8 cellular contexts compared by ENCODE assay signal in the genomic region with DNA sequence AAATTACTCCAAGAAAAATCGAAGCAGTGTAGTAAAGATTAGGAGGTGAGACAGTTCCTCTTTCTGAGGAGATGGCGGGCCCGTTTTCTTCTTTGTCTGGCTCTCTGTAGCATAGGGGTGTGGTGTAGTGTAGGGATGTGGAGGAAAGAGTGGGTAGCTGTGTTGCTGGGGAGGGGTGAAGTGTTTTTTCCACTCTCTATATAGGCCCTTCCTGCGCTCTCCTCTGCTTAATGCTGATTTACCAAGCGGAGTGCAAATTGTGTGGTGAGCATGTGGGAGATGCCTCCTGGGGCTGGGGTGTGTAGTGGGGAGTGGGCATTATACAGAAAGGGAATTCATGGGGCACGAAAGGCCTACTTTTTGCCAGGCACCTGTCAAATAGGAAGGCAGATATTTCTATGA.
DNase-seq lines count a peak whose midpoint lies in the region; ATAC-seq and TF ChIP-seq lines count a peak whose summit lies in the region.

No MANE protein-coding gene starts in this region.

- peak overlapping the region; percentile 87 to 96 (median 90) for H3K4me3 Mint-ChIP-seq in CD4-positive, CD25-positive, alpha-beta regulatory T cell
- peak overlapping the region; percentile 95 for H3K4me3 Mint-ChIP-seq in memory B cell

- peaks cover 0 to 2% (median 0%) of the 10 kb centered on the region in 7 donors for H3K9me3 Mint-ChIP-seq in CD4-positive, CD25-positive, alpha-beta regulatory T cell
- H3K9me3 Mint-ChIP-seq in memory B cell, result no peaks in the 10 kb centered on the region

- H3K27ac Mint-ChIP-seq in CD4-positive, CD25-positive, alpha-beta regulatory T cell, result peak overlapping the region; percentile 84 to 99 (median 95)
- peak overlapping the region; percentile 97 for H3K27ac Mint-ChIP-seq in memory B cell

- no peak for TF ChIP-seq CTCF in tibial artery (IDR thresholded peaks at IDR 0.05)
- no peak for TF ChIP-seq CTCF in upper lobe of left lung (IDR thresholded peaks at IDR 0.05)

- ATAC-seq in CD4-positive, CD25-positive, alpha-beta regulatory T cell (ENCODE audit: low read depth in 2 of 2), result peak; percentile 15 to 19
- ATAC-seq in GM21825 (IDR thresholded peaks at IDR 0.05; ENCODE audit: unreplicated experiment) (peak; percentile 29), memory B cell (ENCODE audit: low read depth) (peak; percentile 45), upper lobe of left lung (ENCODE audit: low FRiP score in 2 of 2) (no peak), GM21526 (IDR thresholded peaks at IDR 0.05; ENCODE audit: low FRiP score, unreplicated experiment) (no peak)

- WGBS in upper lobe of left lung, 2 donors, result 75 to 78% methylated on average over 6 of the region's 6 CpGs

- H3K27me3 Mint-ChIP-seq in CD4-positive, CD25-positive, alpha-beta regulatory T cell, result no peaks in the 10 kb centered on the region
- no peaks in the 10 kb centered on the region for H3K27me3 Mint-ChIP-seq in memory B cell

- H3K4me1 ChIP-seq in CD4-positive, CD25-positive, alpha-beta regulatory T cell (ENCODE audit: control insufficient read depth, insufficient read depth, low read length, poor library complexity, severe bottlenecking), result peaks cover 68% of the 10 kb centered on the region
- H3K4me1 ChIP-seq in tibial artery, result peaks cover 0 to 8% (median 0%) of the 10 kb centered on the region in 4 donors
- H3K4me1 ChIP-seq in upper lobe of left lung, result peaks cover 8 to 13% (median 11%) of the 10 kb centered on the region in 4 donors

- intact Hi-C loops in tibial artery (cut with DNase I; ENCODE audit: low total_unique reads), result no loop called here

- TF ChIP-seq POLR2A in upper lobe of left lung (IDR thresholded peaks at IDR 0.05), result no peak

- peaks cover 38% of the 10 kb centered on the region for H3K36me3 Mint-ChIP-seq in CD4-positive, CD25-positive, alpha-beta regulatory T cell
- H3K36me3 Mint-ChIP-seq in memory B cell, result peaks cover 26% of the 10 kb centered on the region

- DNase-seq in CD4-positive, CD25-positive, alpha-beta regulatory T cell, result peak in 2 of 3 donors; percentile 39 to 86
- DNase-seq in activated CD4-positive, alpha-beta T cell treated with anti-CD3 and anti-CD28 coated beads for 1 hour, result peak; percentile 42
- DNase-seq in memory B cell (ENCODE audit: low spot score in 2 of 2) (no peak), tibial artery (no peak), upper lobe of left lung (no peak), MG63 (no peak)

- no peaks in the 10 kb centered on the region for H3K36me3 ChIP-seq in CD4-positive, CD25-positive, alpha-beta regulatory T cell (ENCODE audit: control insufficient read depth, insufficient read depth, low read length)
- H3K36me3 ChIP-seq in tibial artery, result no peaks in the 10 kb centered on the region
- no peaks in the 10 kb centered on the region for H3K36me3 ChIP-seq in upper lobe of left lung
- no peaks in the 10 kb centered on the region for H3K36me3 ChIP-seq in MG63

- peak overlapping the region; percentile 88 for H3K4me3 ChIP-seq in CD4-positive, CD25-positive, alpha-beta regulatory T cell (ENCODE audit: low read depth, low read length)
- no peak overlapping the region for H3K4me3 ChIP-seq in tibial artery
- no peak overlapping the region for H3K4me3 ChIP-seq in upper lobe of left lung
- H3K4me3 ChIP-seq in MG63, result no peak overlapping the region

- H3K27ac ChIP-seq in CD4-positive, CD25-positive, alpha-beta regulatory T cell (ENCODE audit: insufficient read depth, low read length, poor library complexity, severe bottlenecking), result peak overlapping the region; percentile 83
- H3K27ac ChIP-seq in tibial artery (no peak overlapping the region), upper lobe of left lung (peak overlapping the region in 2 of 4 donors; percentile 2 to 46)

- H3K4me1 Mint-ChIP-seq in CD4-positive, CD25-positive, alpha-beta regulatory T cell, result peaks cover 29 to 83% (median 55%) of the 10 kb centered on the region in 4 donors
- peaks cover 52% of the 10 kb centered on the region for H3K4me1 Mint-ChIP-seq in memory B cell

- no peak for TF ChIP-seq EP300 in upper lobe of left lung (IDR thresholded peaks at IDR 0.05)

- no peaks in the 10 kb centered on the region for H3K27me3 ChIP-seq in CD4-positive, CD25-positive, alpha-beta regulatory T cell (ENCODE audit: control insufficient read depth, insufficient read depth, low read length)
- no peaks in the 10 kb centered on the region for H3K27me3 ChIP-seq in tibial artery
- H3K27me3 ChIP-seq in upper lobe of left lung, result no peaks in the 10 kb centered on the region
- H3K27me3 ChIP-seq in MG63, result no peaks in the 10 kb centered on the region

- no peaks in the 10 kb centered on the region for H3K9me3 ChIP-seq in CD4-positive, CD25-positive, alpha-beta regulatory T cell (ENCODE audit: control insufficient read depth in 2 of 2, low read length in 2 of 2)
- H3K9me3 ChIP-seq in tibial artery (no peaks in the 10 kb centered on the region), upper lobe of left lung (no peaks in the 10 kb centered on the region), MG63 (no peaks in the 10 kb centered on the region)

Comparison
In these comparisons a context has a peak if more than half of its experiments do, and no peak if none do; other contexts are left out.
1. ATAC-seq: peak in CD4-positive, CD25-positive, alpha-beta regulatory T cell (2 of 2), GM21825 (single experiment) and memory B cell (single experiment); none in upper lobe of left lung (0 of 2) and GM21526 (single experiment).
2. DNase-seq: peak in CD4-positive, CD25-positive, alpha-beta regulatory T cell (2 of 3) and activated CD4-positive, alpha-beta T cell treated with anti-CD3 and anti-CD28 coated beads for 1 hour (single experiment); none in memory B cell (0 of 2), tibial artery (0 of 2), upper lobe of left lung (0 of 2) and MG63 (single experiment).